16 cellular contexts compared by ENCODE assay signal in genomic region chr16:86618431-86619262, GRCh38. TPM values are rescaled to one million over a fixed set of nuclear protein-coding genes. Genes with fewer than 3 reads are reported as not detected.
A peak's percentile ranks its signal among the peaks of the same experiment; 100 is the strongest.
DNase-seq lines count a peak whose midpoint lies in the region; ATAC-seq and TF ChIP-seq lines count a peak whose summit lies in the region.
"Had no signal": no experiment of that assay in that cellular context is flagged by ENCODE, and none has a peak within 500 bp of the region (broad histone marks: within the 10 kb centered on the region; RNA-seq: fewer than 3 reads in every experiment).

No MANE protein-coding gene starts in this region.

- no peak for TF ChIP-seq EP300 in stomach (IDR thresholded peaks at IDR 0.05)

- H3K4me3 ChIP-seq in cardiac fibroblast (replicated peaks in 1 of 2; ENCODE audit: low read depth in 2 of 2, low read length in 2 of 2): peak overlapping the region in 1 of 2 donors; percentile 30
- peak overlapping the region; percentile 15 for H3K4me3 ChIP-seq in upper lobe of right lung
- peak overlapping the region in 2 of 4 donors; percentile 8 to 13 for H3K4me3 ChIP-seq in stomach

- H3K27ac ChIP-seq in upper lobe of right lung: no peak overlapping the region
- H3K27ac ChIP-seq in stomach: no peak overlapping the region

- no peak for TF ChIP-seq CTCF in cardiac fibroblast (IDR thresholded peaks at IDR 0.05; ENCODE audit: low read depth, low read length)
- no peak for TF ChIP-seq CTCF in upper lobe of right lung (IDR thresholded peaks at IDR 0.05)
- no peak for TF ChIP-seq CTCF in stomach (IDR thresholded peaks at IDR 0.05)

- H3K36me3 ChIP-seq in upper lobe of right lung (no peaks in the 10 kb centered on the region), stomach (no peaks in the 10 kb centered on the region)

- H3K4me1 ChIP-seq in upper lobe of right lung (no peaks in the 10 kb centered on the region), stomach (no peaks in the 10 kb centered on the region)

- H3K27me3 ChIP-seq in upper lobe of right lung (peaks cover 3% of the 10 kb centered on the region), stomach (peaks cover 0 to 24% (median 8%) of the 10 kb centered on the region in 3 donors)

- ATAC-seq in upper lobe of right lung: peak; percentile 15
- ATAC-seq: left colon, T-helper 17 cell had no signal

- TF ChIP-seq POLR2A in stomach (IDR thresholded peaks at IDR 0.05): no peak

- DNase-seq in NCI-H1105 treated with DMSO at 0.1 percent for 48 hours (lab: John Stamatoyannopoulos, UW) (peak; percentile 21), NCI-H1105 (lab: John Stamatoyannopoulos, UW) (no peak), cardiac fibroblast (ENCODE audit: low read depth in 2 of 2) (peak; percentile 35 to 45), iris pigment epithelial cell (ENCODE audit: low read depth) (peak; percentile 9), upper lobe of right lung (no peak), stomach (no peak), globus pallidus (ENCODE audit: low spot score) (no peak), C1 segment of cervical spinal cord (lab: John Stamatoyannopoulos, UW) (no peak)
- DNase-seq: activated CD4-positive, alpha-beta T cell treated with anti-CD3 and anti-CD28 coated beads, Interleukin-2, amount 10 ng/mL, durations not matched to agents 7 days and 5 days; left colon; NCI-H510A; nephron progenitor cell; small intestine; substantia nigra; T-helper 17 cell had no signal

- H3K9me3 ChIP-seq in upper lobe of right lung (no peaks in the 10 kb centered on the region), stomach (no peaks in the 10 kb centered on the region)

- intact Hi-C loops in upper lobe of right lung (cut with DNase I) (no loop called here), stomach (cut with DNase I; ENCODE audit: low total_unique reads) (no loop called here)

- 66 to 79% (median 75%) methylated on average over 17 of the region's 17 CpGs for WGBS in stomach, 5 donors

RNA-seq across cellular contexts. Expression of gene FOXL1, which starts 40.3 kb away (rescaled TPM):
- total RNA-seq in upper lobe of right lung (0.81 TPM), stomach (10 to 100 TPM in 1 of 5 donors, 1 to 10 TPM in 2, not detected in 2; 3.0 to 12.7 (median 5.1) TPM)
- polyA plus RNA-seq in stomach: 1 to 10 TPM in 2 of 3 donors, under 1 TPM in 1; 0.60 to 6.7 (median 5.2) TPM
- total RNA-seq: activated CD4-positive, alpha-beta T cell treated with anti-CD3 and anti-CD28 coated beads, Interleukin-2, amount 10 ng/mL, durations not matched to agents 7 days and 5 days had no signal
- polyA plus RNA-seq: IgD-negative memory B cell had no signal

RNA-seq across cellular contexts. Expression of gene FOXC2, which starts 52.0 kb away (rescaled TPM):
- total RNA-seq in upper lobe of right lung: 1.1 TPM
- under 1 TPM in 1 of 5 donors, not detected in 4; 0.18 TPM for total RNA-seq in stomach
- polyA plus RNA-seq in stomach: under 1 TPM in 2 of 3 donors, not detected in 1; 0.08 to 0.12 TPM
- total RNA-seq: activated CD4-positive, alpha-beta T cell treated with anti-CD3 and anti-CD28 coated beads, Interleukin-2, amount 10 ng/mL, durations not matched to agents 7 days and 5 days; T-helper 17 cell had no signal
- polyA plus RNA-seq: IgD-negative memory B cell had no signal

Comparison
In these comparisons a context has a peak if more than half of its experiments do, and no peak if none do; other contexts are left out.
1. DNase-seq: peak in NCI-H1105 treated with DMSO at 0.1 percent for 48 hours (single experiment), cardiac fibroblast (2 of 2) and iris pigment epithelial cell (single experiment); none in NCI-H1105 (single experiment), upper lobe of right lung (single experiment), stomach (single experiment), globus pallidus (single experiment) and C1 segment of cervical spinal cord (0 of 14).